Comparison of ENCODE assay signal across 12 cellular contexts in the genomic region with DNA sequence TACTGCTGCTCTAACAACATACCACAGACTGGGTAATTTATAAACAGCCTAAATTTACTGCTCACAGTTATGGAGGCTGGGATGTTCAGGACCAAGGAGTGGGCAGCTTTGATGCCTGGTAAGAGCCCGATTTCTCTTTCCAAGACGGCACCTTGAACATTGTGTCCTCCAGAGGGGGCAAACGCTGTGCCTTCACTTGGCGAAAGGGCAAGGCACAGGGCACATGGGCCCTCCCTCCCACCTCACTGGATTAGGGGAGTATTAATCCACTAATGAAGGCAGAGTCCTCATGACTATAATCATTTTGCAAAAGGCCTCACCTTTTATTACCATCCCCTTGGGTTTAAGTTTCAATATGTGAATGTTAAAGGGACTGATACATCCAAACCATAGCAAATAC.
DNase-seq lines count a peak whose midpoint lies in the region; ATAC-seq and TF ChIP-seq lines count a peak whose summit lies in the region.
"Had no signal": no experiment of that assay in that cellular context is flagged by ENCODE, and none has a peak within 500 bp of the region (broad histone marks: within the 10 kb centered on the region; RNA-seq: fewer than 3 reads in every experiment).

No MANE protein-coding gene starts in this region.

- H3K4me3 ChIP-seq in GM06990 (replicated peaks; ENCODE audit: low read depth, low read length) (no peak overlapping the region), upper lobe of left lung (no peak overlapping the region)
- H3K4me3 ChIP-seq: BLaER1, HAP-1 had no signal

- no peak overlapping the region for H3K4me3 Mint-ChIP-seq in WTC11
- H3K4me3 Mint-ChIP-seq: CD8-positive, alpha-beta T cell had no signal

- no peaks in the 10 kb centered on the region for H3K27me3 Mint-ChIP-seq in WTC11 (ENCODE audit: low read depth)

- POLR2A ChIA-PET in WTC11 (lab: Charles Lee) = no interaction called here

- H3K27ac Mint-ChIP-seq in WTC11 = no peak overlapping the region
- H3K27ac Mint-ChIP-seq: CD8-positive, alpha-beta T cell had no signal

- 86 to 100% methylated on average over 4 of the region's 4 CpGs for WGBS in upper lobe of left lung, 2 donors

- peaks cover 0 to 6% (median 0%) of the 10 kb centered on the region in 4 donors for H3K9me3 ChIP-seq in upper lobe of left lung

- H3K27ac ChIP-seq in upper lobe of left lung = no peak overlapping the region
- H3K27ac ChIP-seq: BLaER1 had no signal

- TF ChIP-seq EP300 in upper lobe of left lung (IDR thresholded peaks at IDR 0.05) = no peak

- ATAC-seq in WTC11 = peak; percentile 61
- ATAC-seq in upper lobe of left lung (ENCODE audit: low FRiP score in 2 of 2) = no peak
- ATAC-seq: CD8-positive, alpha-beta T cell had no signal

- H3K4me1 Mint-ChIP-seq in WTC11 = no peaks in the 10 kb centered on the region; the same call in 1 of the 2 replicates

- no peaks in the 10 kb centered on the region for H3K36me3 ChIP-seq in GM06990 (ENCODE audit: control insufficient read depth, insufficient read depth, low read length)
- no peaks in the 10 kb centered on the region for H3K36me3 ChIP-seq in upper lobe of left lung
- H3K36me3 ChIP-seq: BLaER1, HAP-1 had no signal

- DNase-seq in NCI-H82 (lab: John Stamatoyannopoulos, UW) (peak; percentile 18), NCI-H82 treated with DMSO at 0.1 percent for 48 hours (lab: John Stamatoyannopoulos, UW; ENCODE audit: unreplicated experiment) (no peak), GM06990 (ENCODE audit: extremely low read depth, insufficient read length) (no peak), WTC11 (ENCODE audit: low spot score) (peak; percentile 11), upper lobe of left lung (no peak), RPMI8226 (no peak), NOMO-1 (lab: John Stamatoyannopoulos, UW; ENCODE audit: unreplicated experiment in 2 of 2) (no peak)
- DNase-seq: 8988T; Calu3; CD8-positive, alpha-beta T cell had no signal

- H3K27me3 ChIP-seq in GM06990 (replicated peaks; ENCODE audit: control insufficient read depth, insufficient read depth, low read length) (no peaks in the 10 kb centered on the region), upper lobe of left lung (no peaks in the 10 kb centered on the region)
- H3K27me3 ChIP-seq: BLaER1 had no signal

- H3K36me3 Mint-ChIP-seq in WTC11 = peaks cover 5% of the 10 kb centered on the region
- H3K36me3 Mint-ChIP-seq: CD8-positive, alpha-beta T cell had no signal

- peaks cover 6% of the 10 kb centered on the region for H3K9me3 Mint-ChIP-seq in WTC11

- peak; percentile 2 for TF ChIP-seq CTCF in GM06990 (IDR thresholded peaks at IDR 0.05; ENCODE audit: insufficient read depth, low read length, poor library complexity, severe bottlenecking)
- TF ChIP-seq CTCF in WTC11 (IDR thresholded peaks at IDR 0.05) = no peak
- TF ChIP-seq CTCF in upper lobe of left lung (IDR thresholded peaks at IDR 0.05) = no peak

- no peaks in the 10 kb centered on the region for H3K4me1 ChIP-seq in upper lobe of left lung
- H3K4me1 ChIP-seq: BLaER1, HAP-1 had no signal

- CTCF ChIA-PET in WTC11 (lab: Charles Lee) = no interaction called here

- TF ChIP-seq POLR2A in upper lobe of left lung (IDR thresholded peaks at IDR 0.05) = no peak

TF ChIP-seq in WTC11, 78 proteins besides CTCF, POLR2A, EP300 and RAD21 (continues in another document):
- TF ChIP-seq ELF4 (CRISPR knock-in tag; IDR thresholded peaks at IDR 0.05; ENCODE audit: low read depth) (no peak), ZNF263 (CRISPR knock-in tag; IDR thresholded peaks at IDR 0.05; ENCODE audit: low read depth) (no peak), HMGA2 (CRISPR knock-in tag; IDR thresholded peaks at IDR 0.05) (no peak), ZNF423 (CRISPR knock-in tag; IDR thresholded peaks at IDR 0.05) (no peak), CBFB (CRISPR knock-in tag; IDR thresholded peaks at IDR 0.05; ENCODE audit: low read depth) (no peak), TEAD4 (CRISPR knock-in tag; IDR thresholded peaks at IDR 0.05) (no peak), NFE2L1 (CRISPR knock-in tag; IDR thresholded peaks at IDR 0.05) (no peak), STAT6 (CRISPR knock-in tag; conservative IDR thresholded peaks at IDR 0.05; ENCODE audit: low read depth) (no peak), ATF2 (CRISPR knock-in tag; IDR thresholded peaks at IDR 0.05; ENCODE audit: borderline replicate concordance, low read depth) (no peak), TCF7 (CRISPR knock-in tag; IDR thresholded peaks at IDR 0.05; ENCODE audit: low read depth) (no peak), ZNF121 (CRISPR knock-in tag; IDR thresholded peaks at IDR 0.05) (no peak)
- TF ChIP-seq, protein P1, sequence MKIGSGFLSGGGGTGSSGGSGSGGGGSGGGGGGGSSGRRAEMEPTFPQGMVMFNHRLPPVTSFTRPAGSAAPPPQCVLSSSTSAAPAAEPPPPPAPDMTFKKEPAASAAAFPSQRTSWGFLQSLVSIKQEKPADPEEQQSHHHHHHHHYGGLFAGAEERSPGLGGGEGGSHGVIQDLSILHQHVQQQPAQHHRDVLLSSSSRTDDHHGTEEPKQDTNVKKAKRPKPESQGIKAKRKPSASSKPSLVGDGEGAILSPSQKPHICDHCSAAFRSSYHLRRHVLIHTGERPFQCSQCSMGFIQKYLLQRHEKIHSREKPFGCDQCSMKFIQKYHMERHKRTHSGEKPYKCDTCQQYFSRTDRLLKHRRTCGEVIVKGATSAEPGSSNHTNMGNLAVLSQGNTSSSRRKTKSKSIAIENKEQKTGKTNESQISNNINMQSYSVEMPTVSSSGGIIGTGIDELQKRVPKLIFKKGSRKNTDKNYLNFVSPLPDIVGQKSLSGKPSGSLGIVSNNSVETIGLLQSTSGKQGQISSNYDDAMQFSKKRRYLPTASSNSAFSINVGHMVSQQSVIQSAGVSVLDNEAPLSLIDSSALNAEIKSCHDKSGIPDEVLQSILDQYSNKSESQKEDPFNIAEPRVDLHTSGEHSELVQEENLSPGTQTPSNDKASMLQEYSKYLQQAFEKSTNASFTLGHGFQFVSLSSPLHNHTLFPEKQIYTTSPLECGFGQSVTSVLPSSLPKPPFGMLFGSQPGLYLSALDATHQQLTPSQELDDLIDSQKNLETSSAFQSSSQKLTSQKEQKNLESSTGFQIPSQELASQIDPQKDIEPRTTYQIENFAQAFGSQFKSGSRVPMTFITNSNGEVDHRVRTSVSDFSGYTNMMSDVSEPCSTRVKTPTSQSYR (CRISPR knock-in tag; IDR thresholded peaks at IDR 0.05) = no peak

Comparison
In these comparisons a context has a peak if more than half of its experiments do, and no peak if none do; other contexts are left out.
1. DNase-seq: peak in NCI-H82 (single experiment) and WTC11 (single experiment); none in NCI-H82 treated with DMSO at 0.1 percent for 48 hours (single experiment), GM06990 (single experiment), upper lobe of left lung (0 of 2), RPMI8226 (single experiment) and NOMO-1 (0 of 2).